Comparison of ENCODE assay signal across 11 cellular contexts in the genomic region with DNA sequence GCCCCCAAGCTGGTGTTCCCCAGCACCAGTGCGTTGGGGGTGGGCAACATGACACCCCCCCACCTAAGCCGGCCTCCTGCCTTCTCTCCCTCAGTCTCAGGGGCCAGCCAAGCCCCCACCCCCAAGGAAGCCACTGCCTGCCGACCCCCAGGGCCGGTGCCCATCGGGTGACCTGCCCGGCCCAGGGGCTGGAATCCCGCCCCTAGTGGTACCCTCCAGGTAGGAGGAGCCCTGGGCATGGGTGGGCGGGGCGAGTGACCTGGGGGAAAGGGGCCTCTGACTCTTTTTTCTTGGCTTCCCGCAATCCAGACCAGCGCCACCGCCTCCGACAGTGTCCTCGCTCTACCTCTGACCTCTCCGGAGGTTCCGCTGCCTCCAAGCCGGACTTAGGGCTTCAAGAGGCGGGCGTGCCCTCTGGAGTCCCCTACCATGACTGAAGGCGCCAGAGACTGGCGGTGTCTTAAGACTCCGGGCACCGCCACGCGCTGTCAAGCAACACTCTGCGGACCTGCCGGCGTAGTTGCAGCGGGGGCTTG. TPM values are rescaled to one million over a fixed set of nuclear protein-coding genes. Genes with fewer than 3 reads are reported as not detected.
DNase-seq lines count a peak whose midpoint lies in the region; ATAC-seq, FAIRE-seq and TF ChIP-seq lines count a peak whose summit lies in the region.
"Had no signal": no experiment of that assay in that cellular context is flagged by ENCODE, and none has a peak within 500 bp of the region (broad histone marks: within the 10 kb centered on the region; RNA-seq: fewer than 3 reads in every experiment).

No MANE protein-coding gene starts in this region.

- no peak for FAIRE-seq in kidney (lab: Jason Lieb, UNC)

- intact Hi-C loops in A673 (cut with micrococcal nuclease; ENCODE audit: unreplicated experiment) (loop anchor here (5.0 kb wide), 3 partner anchors 100 to 580 kb away; a partner anchor contains a TSS), activated B cell treated with CpG ODN at 0.5 μM for 24 hours (cut with micrococcal nuclease) (loop anchor here (2.0 to 5.0 kb wide), 3 partner anchors 59 to 735 kb away; a partner anchor contains a TSS), kidney (cut with DNase I) (no loop called here)

- H3K27ac ChIP-seq in A673 (ENCODE audit: low read depth, low read length, poor library complexity, severe bottlenecking) = no peak overlapping the region
- H3K27ac ChIP-seq in kidney (ENCODE audit: low read depth in 2 of 2, low read length in 2 of 2) = no peak overlapping the region

- CTCF ChIA-PET in A673 (lab: Charles Lee) (interaction anchor here (0.6 to 3.8 kb wide), 9 partner anchors 10 to 502 kb away, joined by 3 to 35 read pairs (median 4); a partner anchor contains a TSS), activated B cell treated with CpG ODN at 0.5 μM for 24 hours (lab: Charles Lee) (interaction anchor here (0.5 to 9.2 kb wide), 29 partner anchors 8 to 583 kb away, joined by 3 to 101 read pairs (median 4); a partner anchor contains a TSS)

- H3K9me3 Mint-ChIP-seq in activated B cell treated with CpG ODN at 0.5 μM for 24 hours = no peaks in the 10 kb centered on the region

- peak overlapping the region; percentile 81 for H3K4me3 ChIP-seq in A673 (ENCODE audit: low read depth, low read length, poor library complexity, severe bottlenecking)
- H3K4me3 ChIP-seq in GM12865 (ENCODE audit: low read depth, low read length) = no peak overlapping the region
- no peak overlapping the region for H3K4me3 ChIP-seq in kidney (ENCODE audit: low read length in 2 of 2)

- no peaks in the 10 kb centered on the region for H3K36me3 ChIP-seq in A673 (ENCODE audit: insufficient read depth, low read length, poor library complexity, severe bottlenecking)
- no peaks in the 10 kb centered on the region for H3K36me3 ChIP-seq in kidney (ENCODE audit: control insufficient read depth in 1 of 2, insufficient read depth in 2 of 2, low read length in 2 of 2)

- peaks cover 48% of the 10 kb centered on the region for H3K4me1 Mint-ChIP-seq in activated B cell treated with CpG ODN at 0.5 μM for 24 hours

- peaks cover 14% of the 10 kb centered on the region for H3K36me3 Mint-ChIP-seq in activated B cell treated with CpG ODN at 0.5 μM for 24 hours (ENCODE audit: low read depth)

- no TSS peak for BruUV-seq in A673 (replicated peaks; lab: Mats Ljungman, UMichigan)

- H3K4me3 Mint-ChIP-seq in activated B cell treated with CpG ODN at 0.5 μM for 24 hours = peak overlapping the region; percentile 83

- peaks cover 31% of the 10 kb centered on the region for H3K4me1 ChIP-seq in A673 (ENCODE audit: insufficient read depth, low read length, poor library complexity, severe bottlenecking)
- peaks cover 4 to 17% of the 10 kb centered on the region in 2 donors for H3K4me1 ChIP-seq in kidney (ENCODE audit: control insufficient read depth in 1 of 2, insufficient read depth in 1 of 2, low read depth in 1 of 2, low read length in 2 of 2)

- no peak overlapping the region for H3K27ac Mint-ChIP-seq in activated B cell treated with CpG ODN at 0.5 μM for 24 hours

- H3K27me3 ChIP-seq in A673 (replicated peaks; ENCODE audit: insufficient read depth, low read depth, low read length, poor library complexity) = no peaks in the 10 kb centered on the region

- H3K9me3 ChIP-seq in A673 (ENCODE audit: low read depth, low read length, poor library complexity, severe bottlenecking) = no peaks in the 10 kb centered on the region
- H3K9me3 ChIP-seq in kidney (ENCODE audit: control insufficient read depth in 1 of 2, low read length in 2 of 2) = no peaks in the 10 kb centered on the region
- H3K9me3 ChIP-seq: sigmoid colon had no signal

- TF ChIP-seq CTCF in A673 (conservative IDR thresholded peaks at IDR 0.05; ENCODE audit: low read depth, low read length) = no peak
- peak; percentile 24 for TF ChIP-seq CTCF in GM12865 (IDR thresholded peaks at IDR 0.05; ENCODE audit: insufficient read depth, low read depth, low read length, missing control alignments)
- TF ChIP-seq CTCF in activated B cell treated with CpG ODN at 0.5 μM for 24 hours (IDR thresholded peaks at IDR 0.05) = no peak
- no peak for TF ChIP-seq CTCF in kidney (IDR thresholded peaks at IDR 0.05; ENCODE audit: borderline replicate concordance, extremely low read depth, insufficient read depth)

- peak overlapping the region in 1 of 2 donors; percentile 26 for H3K9ac ChIP-seq in kidney (ENCODE audit: low read length in 2 of 2)

- no peak for ATAC-seq in activated B cell treated with CpG ODN at 0.5 μM for 24 hours (ENCODE audit: low read depth)
- ATAC-seq in HG03571 (IDR thresholded peaks at IDR 0.05; ENCODE audit: unreplicated experiment) = no peak
- ATAC-seq in HG02623 (IDR thresholded peaks at IDR 0.05; ENCODE audit: unreplicated experiment) = no peak

- no peaks in the 10 kb centered on the region for H3K27me3 Mint-ChIP-seq in activated B cell treated with CpG ODN at 0.5 μM for 24 hours

- no peak for DNase-seq in A673 (ENCODE audit: low spot score)
- DNase-seq in GM12865 (ENCODE audit: low read depth) = no peak
- no peak for DNase-seq in activated B cell treated with CpG ODN at 0.5 μM for 24 hours
- peak; percentile 84 for DNase-seq in kidney
- no peak for DNase-seq in NCI-H1092 treated with DMSO at 0.1 percent for 48 hours (lab: John Stamatoyannopoulos, UW)
- no peak for DNase-seq in NCI-H2171 treated with DMSO at 0.1 percent for 48 hours (lab: John Stamatoyannopoulos, UW)

- POLR2A ChIA-PET in A673 (lab: Charles Lee; ENCODE audit: low non-redundant PET) = no interaction called here
- POLR2A ChIA-PET in activated B cell treated with CpG ODN at 0.5 μM for 24 hours (lab: Charles Lee) = interaction anchor here (0.5 to 4.4 kb wide), 16 partner anchors 8 to 211 kb away, joined by 3 to 54 read pairs (median 4); a partner anchor contains a TSS

RNA-seq across cellular contexts. Expression of a gene that starts 1.3 kb away (rescaled TPM):
- total RNA-seq in A673 (2021) (17.0 and 18.8 TPM in 2 replicates), activated B cell treated with CpG ODN at 0.5 μM for 24 hours (7.8 and 9.5 TPM in 2 replicates), kidney (7.6 TPM)
- 11.8 TPM for polyA plus RNA-seq in kidney (ENCODE audit: insufficient read depth, low read depth, low replicate concordance)

RNA-seq across cellular contexts. Expression of a gene that starts 11.1 kb away (rescaled TPM):
- total RNA-seq in A673 (2021) = 36.3 and 48.5 TPM in 2 replicates
- total RNA-seq in activated B cell treated with CpG ODN at 0.5 μM for 24 hours = 11.3 and 13.7 TPM in 2 replicates
- 152 TPM for total RNA-seq in kidney
- 68.4 TPM for polyA plus RNA-seq in kidney (ENCODE audit: insufficient read depth, low read depth, low replicate concordance)

RNA-seq across cellular contexts. Expression of a gene that starts 16.4 kb away (rescaled TPM):
- total RNA-seq in A673 (2021) (5.8 and 8.9 TPM in 2 replicates), activated B cell treated with CpG ODN at 0.5 μM for 24 hours (1.2 and 1.7 TPM in 2 replicates), kidney (1.7 TPM)
- polyA plus RNA-seq in kidney (ENCODE audit: insufficient read depth, low read depth, low replicate concordance) = 1.2 TPM

RNA-seq across cellular contexts. Expression of a gene that starts 28.6 kb away (rescaled TPM):
- total RNA-seq in A673 (2021) = not detected in 2 replicates
- total RNA-seq in activated B cell treated with CpG ODN at 0.5 μM for 24 hours = not detected in 2 replicates
- not detected for total RNA-seq in kidney
- polyA plus RNA-seq in kidney (ENCODE audit: insufficient read depth, low read depth, low replicate concordance) = not detected
- total RNA-seq: fibroblast of villous mesenchyme had no signal
- polyA plus RNA-seq: thymus had no signal

RNA-seq across cellular contexts. Expression of a gene that starts 28.6 kb away (rescaled TPM):
- total RNA-seq in A673 (2021) (0.21 TPM in 1 of 2 replicates, not detected in the other), activated B cell treated with CpG ODN at 0.5 μM for 24 hours (1.0 TPM in 1 of 2 replicates, not detected in the other), kidney (1.4 TPM)
- polyA plus RNA-seq in kidney (ENCODE audit: insufficient read depth, low read depth, low replicate concordance) = 0.43 TPM
- total RNA-seq: fibroblast of villous mesenchyme had no signal
